ENCODE assay signal across 15 cellular contexts in the genomic region with DNA sequence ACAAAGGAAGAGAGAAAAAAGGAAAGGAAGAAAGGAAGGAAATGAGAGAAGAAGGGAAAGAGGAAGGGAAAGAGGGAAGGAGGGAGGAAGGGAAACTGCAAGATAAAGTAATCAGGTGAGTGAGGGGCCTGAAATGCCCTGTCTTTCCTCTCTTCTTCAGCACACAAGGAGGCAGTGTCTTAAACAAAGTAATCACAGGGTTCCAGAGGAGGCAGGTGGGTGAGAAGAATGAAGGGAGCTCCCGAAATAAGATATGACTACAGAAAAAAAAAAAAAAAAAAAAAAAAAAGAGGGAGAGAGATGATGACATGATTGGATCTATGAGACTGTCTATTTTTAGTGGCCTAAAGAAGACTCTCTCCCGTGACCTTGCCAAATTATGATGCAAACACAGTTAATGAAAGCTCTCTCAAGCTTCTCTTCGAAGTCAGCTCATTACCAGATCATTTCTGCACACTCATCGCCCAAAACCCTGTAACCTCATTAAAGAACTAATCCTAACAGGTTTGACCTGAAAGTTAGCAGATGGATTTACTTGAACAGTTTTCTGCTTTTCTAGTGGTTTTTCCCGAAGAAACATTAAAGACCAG. TPM values are rescaled to one million over a fixed set of nuclear protein-coding genes. Genes with fewer than 3 reads are reported as not detected.
DNase-seq lines count a peak whose midpoint lies in the region; TF ChIP-seq lines count a peak whose summit lies in the region.
"Had no signal": no experiment of that assay in that cellular context is flagged by ENCODE, and none has a peak within 500 bp of the region (broad histone marks: within the 10 kb centered on the region; RNA-seq: fewer than 3 reads in every experiment).

No MANE protein-coding gene starts in this region.

- TF ChIP-seq CTCF in epithelial cell of proximal tubule (conservative IDR thresholded peaks at IDR 0.05; ENCODE audit: low read depth, low read length) (no peak), coronary artery (IDR thresholded peaks at IDR 0.05) (no peak)

- peak; percentile 95 for DNase-seq in EH (ENCODE audit: low read depth)
- peak; percentile 60 for DNase-seq in OCI-M1 (lab: John Stamatoyannopoulos, UW)
- DNase-seq in epithelial cell of proximal tubule (ENCODE audit: low read depth) = peak; percentile 7
- peak; percentile 62 for DNase-seq in pons (ENCODE audit: low spot score)
- no peak for DNase-seq in NCI-H2081 treated with DMSO at 0.1 percent for 48 hours (lab: John Stamatoyannopoulos, UW)
- DNase-seq in LoVo (ENCODE audit: low spot score) = no peak
- no peak for DNase-seq in coronary artery (ENCODE audit: low spot score)
- DNase-seq in HPDE6-E6E7 (ENCODE audit: extremely low spot score) = no peak
- DNase-seq: CD8-positive, alpha-beta memory T cell; effector memory CD4-positive, alpha-beta T cell; mammary epithelial cell; MV-4-11; stimulated activated naive CD4-positive, alpha-beta T cell had no signal

- H3K4me3 ChIP-seq in epithelial cell of proximal tubule (ENCODE audit: low read depth, low read length) = no peak overlapping the region
- no peak overlapping the region for H3K4me3 ChIP-seq in coronary artery

- no peak overlapping the region for H3K27ac ChIP-seq in coronary artery
- H3K27ac ChIP-seq: parathyroid adenoma, RWPE1 had no signal

RNA-seq across cellular contexts. Expression of gene CDH11, which starts 53.6 kb away (rescaled TPM):
- total RNA-seq in epithelial cell of proximal tubule = 5.8 and 22.9 TPM in 2 replicates
- total RNA-seq: CD8-positive, alpha-beta memory T cell had no signal

Comparison
In these comparisons a context has a peak if more than half of its experiments do, and no peak if none do; other contexts are left out.
1. DNase-seq: peak in EH (single experiment), OCI-M1 (single experiment), epithelial cell of proximal tubule (single experiment) and pons (single experiment); none in NCI-H2081 treated with DMSO at 0.1 percent for 48 hours (single experiment), LoVo (single experiment), coronary artery (single experiment) and HPDE6-E6E7 (single experiment).